18 cellular contexts compared by ENCODE assay signal in the genomic region with DNA sequence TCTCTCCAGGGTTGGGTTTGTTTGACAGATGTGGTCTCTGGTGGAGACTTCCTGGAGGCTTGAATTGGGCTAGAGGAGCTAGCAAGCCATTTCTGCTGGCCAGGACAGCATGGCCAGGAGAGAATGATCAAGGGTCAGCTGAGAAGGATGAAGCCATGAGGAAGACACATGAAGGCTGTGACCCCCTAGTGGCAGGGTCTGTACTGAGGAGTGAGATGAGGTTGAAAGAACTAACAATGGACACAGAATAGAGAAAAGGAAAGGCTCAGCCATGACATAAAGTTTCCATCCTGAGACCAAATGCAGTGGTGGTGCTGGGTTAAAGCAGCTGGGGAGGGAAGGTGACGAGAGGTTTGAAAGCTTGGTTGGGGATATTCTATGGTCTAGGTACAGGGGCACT.
A peak's percentile ranks its signal among the peaks of the same experiment; 100 is the strongest.
DNase-seq lines count a peak whose midpoint lies in the region; ATAC-seq and TF ChIP-seq lines count a peak whose summit lies in the region.
"Had no signal": no experiment of that assay in that cellular context is flagged by ENCODE, and none has a peak within 500 bp of the region (broad histone marks: within the 10 kb centered on the region; RNA-seq: fewer than 3 reads in every experiment).

No MANE protein-coding gene starts in this region.

- TF ChIP-seq EP300 in SK-N-SH (IDR thresholded peaks at IDR 0.05; ENCODE audit: borderline replicate concordance in 1 of 2, low read depth in 1 of 2, low read length in 1 of 2) (no peak), sigmoid colon (IDR thresholded peaks at IDR 0.05) (no peak)

- H3K4me1 Mint-ChIP-seq in neural progenitor cell, result no peaks in the 10 kb centered on the region

- no peaks in the 10 kb centered on the region for H3K9me2 ChIP-seq in SK-N-SH

- H3K4me1 ChIP-seq in SK-N-SH (ENCODE audit: control insufficient read depth in 1 of 2, insufficient read depth in 2 of 2, low read depth in 1 of 2, low read length in 1 of 2) (no peaks in the 10 kb centered on the region), neural progenitor cell (no peaks in the 10 kb centered on the region), sigmoid colon (no peaks in the 10 kb centered on the region)
- H3K4me1 ChIP-seq: ascending aorta, parathyroid adenoma had no signal

- H3K4me3 ChIP-seq in SK-N-SH (ENCODE audit: low read depth in 2 of 2, low read length in 1 of 2) (no peak overlapping the region), astrocyte of the cerebellum (ENCODE audit: low read depth, low read length) (no peak overlapping the region), neural progenitor cell (no peak overlapping the region), sigmoid colon (no peak overlapping the region)
- H3K4me3 ChIP-seq: ascending aorta, PC-9 had no signal

- H3K9me3 Mint-ChIP-seq in neural progenitor cell, result no peaks in the 10 kb centered on the region
- H3K9me3 Mint-ChIP-seq: activated T-helper 2 cell treated with anti-CD3 and anti-CD28 coated beads, Interferon-gamma antibody, Interleukin-2, Interleukin-4, amounts not matched to agents 10 μg/mL and 5 μg/mL and 100 μg/mL, durations not matched to agents 14 hours and 24 hours and 36 hours had no signal

- H3K27ac Mint-ChIP-seq in neural progenitor cell, result no peak overlapping the region
- H3K27ac Mint-ChIP-seq: activated T-helper 2 cell treated with anti-CD3 and anti-CD28 coated beads, Interferon-gamma antibody, Interleukin-2, Interleukin-4, amounts not matched to agents 10 μg/mL and 5 μg/mL and 100 μg/mL, durations not matched to agents 14 hours and 24 hours and 36 hours had no signal

- TF ChIP-seq CTCF in SK-N-SH (IDR thresholded peaks at IDR 0.05), result no peak; the same call in 1 of the 2 replicates
- TF ChIP-seq CTCF in astrocyte of the cerebellum (IDR thresholded peaks at IDR 0.05; ENCODE audit: low read depth, low read length, missing control alignments), result peak; percentile 4
- TF ChIP-seq CTCF in neural progenitor cell (IDR thresholded peaks at IDR 0.05), result no peak
- no peak for TF ChIP-seq CTCF in sigmoid colon (IDR thresholded peaks at IDR 0.05)

- no peak overlapping the region for H3K4me3 Mint-ChIP-seq in neural progenitor cell

- no peak for DNase-seq in SK-N-SH
- DNase-seq in HuH-7 (ENCODE audit: low spot score), result peak; percentile 33
- DNase-seq in astrocyte of the cerebellum (ENCODE audit: low read depth), result no peak
- peak; percentile 24 for DNase-seq in neural progenitor cell (ENCODE audit: low spot score)
- DNase-seq in sigmoid colon, result no peak
- no peak for DNase-seq in G401 (ENCODE audit: low spot score)
- DNase-seq: activated CD4-positive, alpha-beta T cell treated with anti-CD3 and anti-CD28 coated beads, Interleukin-2, amount 50 U/mL, for 1 hour; Calu3; MM.1S; PC-9; stimulated activated CD4-positive, alpha-beta T cell treated with anti-CD3 and anti-CD28 coated beads, Interleukin-1b, Interleukin-23, amount 100 ng/mL, for 48 hours; stimulated activated CD8-positive, alpha-beta memory T cell treated with anti-CD3 and anti-CD28 coated beads, Interleukin-4, amount 100 ng/mL, for 48 hours; trophoblast cell had no signal

- no peaks in the 10 kb centered on the region for H3K79me2 ChIP-seq in SK-N-SH (ENCODE audit: insufficient read depth)
- no peaks in the 10 kb centered on the region for H3K79me2 ChIP-seq in neural progenitor cell (ENCODE audit: low read depth)
- H3K79me2 ChIP-seq: parathyroid adenoma had no signal

- no peaks in the 10 kb centered on the region for H4K20me1 ChIP-seq in SK-N-SH (ENCODE audit: insufficient read depth)
- H4K20me1 ChIP-seq in neural progenitor cell (ENCODE audit: low read depth), result no peaks in the 10 kb centered on the region

- ATAC-seq in SK-N-SH treated with all-trans-retinoic acid at 6 μM for 48 hours (0 out of 3 replicates have a peak, but pooled peaks have one; percentile 31), HG03045 (IDR thresholded peaks at IDR 0.05; ENCODE audit: unreplicated experiment) (no peak)

- H3F3A ChIP-seq in SK-N-SH (replicated peaks; ENCODE audit: insufficient read depth), result no peaks in the 10 kb centered on the region
- no peaks in the 10 kb centered on the region for H3F3A ChIP-seq in neural progenitor cell (ENCODE audit: low read depth)

- peaks cover 2% of the 10 kb centered on the region for H3K27me3 Mint-ChIP-seq in neural progenitor cell (ENCODE audit: insufficient read depth, low read depth)

- POLR2A ChIA-PET in SK-N-SH (lab: Yijun Ruan, JAX), result no interaction called here

- H3K36me3 ChIP-seq in SK-N-SH (replicated peaks in 1 of 2; ENCODE audit: control insufficient read depth in 1 of 2, insufficient read depth in 2 of 2, low read length in 1 of 2) (no peaks in the 10 kb centered on the region), neural progenitor cell (no peaks in the 10 kb centered on the region), sigmoid colon (peaks cover 0 to 50% (median 5%) of the 10 kb centered on the region in 4 donors)
- H3K36me3 ChIP-seq: ascending aorta had no signal

- CTCF ChIA-PET in SK-N-SH (lab: Yijun Ruan, JAX), result interaction anchor here (0.8 to 1.4 kb wide), 5 partner anchors 15 to 176 kb away, joined by 3 to 5 read pairs (median 3); no protein-coding TSS in a partner anchor

- 53% methylated on average over 1 of the region's 1 CpG for WGBS in SK-N-SH (ENCODE audit: low lambda C conversion rate)
- 84 to 86% methylated on average over 1 of the region's 1 CpG for whole genome bisulfite sequencing in sigmoid colon, 2 donors

- in situ Hi-C loops in astrocyte of the cerebellum (cut with HindIII; ENCODE audit: low sequenced_read_pairs), result no loop called here
- in situ Hi-C loops in G401 (cut with HindIII; ENCODE audit: low sequenced_read_pairs), result no loop called here

- no peak overlapping the region for H2AFZ ChIP-seq in SK-N-SH (ENCODE audit: low read depth)
- H2AFZ ChIP-seq in neural progenitor cell (replicated peaks), result no peak overlapping the region
- H2AFZ ChIP-seq: parathyroid adenoma, PC-9 had no signal

- no peak for TF ChIP-seq POLR2A in sigmoid colon (IDR thresholded peaks at IDR 0.05)

- H3K27me3 ChIP-seq in SK-N-SH (ENCODE audit: insufficient read depth) (no peaks in the 10 kb centered on the region), neural progenitor cell (no peaks in the 10 kb centered on the region), sigmoid colon (no peaks in the 10 kb centered on the region)
- H3K27me3 ChIP-seq: ascending aorta had no signal

- no peak for TF ChIP-seq RAD21 in SK-N-SH (IDR thresholded peaks at IDR 0.05; ENCODE audit: low read length)

- H3K9ac ChIP-seq in SK-N-SH (no peak overlapping the region), neural progenitor cell (no peak overlapping the region)
- H3K9ac ChIP-seq: parathyroid adenoma had no signal

- intact Hi-C loops in sigmoid colon (cut with DNase I), result no loop called here

- H3K9me3 ChIP-seq in SK-N-SH (no peaks in the 10 kb centered on the region), neural progenitor cell (ENCODE audit: low read depth) (no peaks in the 10 kb centered on the region), sigmoid colon (no peaks in the 10 kb centered on the region)
- H3K9me3 ChIP-seq: ascending aorta had no signal

- no peaks in the 10 kb centered on the region for H3K36me3 Mint-ChIP-seq in neural progenitor cell

- no peak overlapping the region for H3K27ac ChIP-seq in SK-N-SH (ENCODE audit: low read depth in 2 of 2, low read length in 1 of 2)
- no peak overlapping the region for H3K27ac ChIP-seq in neural progenitor cell
- H3K27ac ChIP-seq in sigmoid colon, result peak overlapping the region in 2 of 4 donors; percentile 14 to 29
- H3K27ac ChIP-seq: ascending aorta, parathyroid adenoma, PC-9 had no signal

- H3K4me2 ChIP-seq in SK-N-SH (no peak overlapping the region), neural progenitor cell (no peak overlapping the region)
- H3K4me2 ChIP-seq: PC-9 had no signal

TF ChIP-seq in SK-N-SH treated with all-trans-retinoic acid at 6 μM for 48 hours, 23 proteins besides CTCF, POLR2A, EP300 and RAD21 (continues in another document):
- TF ChIP-seq, protein P1, sequence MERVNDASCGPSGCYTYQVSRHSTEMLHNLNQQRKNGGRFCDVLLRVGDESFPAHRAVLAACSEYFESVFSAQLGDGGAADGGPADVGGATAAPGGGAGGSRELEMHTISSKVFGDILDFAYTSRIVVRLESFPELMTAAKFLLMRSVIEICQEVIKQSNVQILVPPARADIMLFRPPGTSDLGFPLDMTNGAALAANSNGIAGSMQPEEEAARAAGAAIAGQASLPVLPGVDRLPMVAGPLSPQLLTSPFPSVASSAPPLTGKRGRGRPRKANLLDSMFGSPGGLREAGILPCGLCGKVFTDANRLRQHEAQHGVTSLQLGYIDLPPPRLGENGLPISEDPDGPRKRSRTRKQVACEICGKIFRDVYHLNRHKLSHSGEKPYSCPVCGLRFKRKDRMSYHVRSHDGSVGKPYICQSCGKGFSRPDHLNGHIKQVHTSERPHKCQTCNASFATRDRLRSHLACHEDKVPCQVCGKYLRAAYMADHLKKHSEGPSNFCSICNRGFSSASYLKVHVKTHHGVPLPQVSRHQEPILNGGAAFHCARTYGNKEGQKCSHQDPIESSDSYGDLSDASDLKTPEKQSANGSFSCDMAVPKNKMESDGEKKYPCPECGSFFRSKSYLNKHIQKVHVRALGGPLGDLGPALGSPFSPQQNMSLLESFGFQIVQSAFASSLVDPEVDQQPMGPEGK (CRISPR knock-in tag; IDR thresholded peaks at IDR 0.05; ENCODE audit: borderline replicate concordance), result no peak
- TF ChIP-seq ZNF8 (CRISPR knock-in tag; IDR thresholded peaks at IDR 0.05) (no peak), ISL1 (CRISPR knock-in tag; IDR thresholded peaks at IDR 0.05) (no peak), GLIS3 (CRISPR knock-in tag; IDR thresholded peaks at IDR 0.05) (no peak), ZNF565 (CRISPR knock-in tag; conservative IDR thresholded peaks at IDR 0.05; ENCODE audit: low read depth) (no peak)

TF ChIP-seq in SK-N-SH, 30 proteins besides CTCF, POLR2A, EP300 and RAD21 (continues in another document):
- TF ChIP-seq FOSL2 (IDR thresholded peaks at IDR 0.05; ENCODE audit: borderline replicate concordance, low read depth) (no peak), EZH2phosphoT487 (IDR thresholded peaks at IDR 0.05; ENCODE audit: borderline replicate concordance, low read depth) (no peak), TEAD4 (IDR thresholded peaks at IDR 0.05; ENCODE audit: borderline replicate concordance, insufficient read depth) (no peak), RXRA (IDR thresholded peaks at IDR 0.05; ENCODE audit: borderline replicate concordance, low read depth) (no peak), MXI1 (IDR thresholded peaks at IDR 0.05; ENCODE audit: low read depth, low read length) (no peak), TCF12 (IDR thresholded peaks at IDR 0.05) (no peak), CHD2 (IDR thresholded peaks at IDR 0.05; ENCODE audit: low read length, partially characterized antibody) (no peak)
- TF ChIP-seq, protein P2, sequence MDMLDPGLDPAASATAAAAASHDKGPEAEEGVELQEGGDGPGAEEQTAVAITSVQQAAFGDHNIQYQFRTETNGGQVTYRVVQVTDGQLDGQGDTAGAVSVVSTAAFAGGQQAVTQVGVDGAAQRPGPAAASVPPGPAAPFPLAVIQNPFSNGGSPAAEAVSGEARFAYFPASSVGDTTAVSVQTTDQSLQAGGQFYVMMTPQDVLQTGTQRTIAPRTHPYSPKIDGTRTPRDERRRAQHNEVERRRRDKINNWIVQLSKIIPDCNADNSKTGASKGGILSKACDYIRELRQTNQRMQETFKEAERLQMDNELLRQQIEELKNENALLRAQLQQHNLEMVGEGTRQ (IDR thresholded peaks at IDR 0.05; ENCODE audit: borderline replicate concordance, low read depth, low read length), result no peak

Comparison
In these comparisons a context has a peak if more than half of its experiments do, and no peak if none do; other contexts are left out.
1. DNase-seq: peak in HuH-7 (single experiment) and neural progenitor cell (single experiment); none in SK-N-SH (single experiment), astrocyte of the cerebellum (single experiment), sigmoid colon (single experiment) and G401 (single experiment).